Comparison of ENCODE assay signal across 12 cellular contexts in genomic region chr10:88244781-88245350, GRCh38.
DNase-seq lines count a peak whose midpoint lies in the region; ATAC-seq and TF ChIP-seq lines count a peak whose summit lies in the region.
"Had no signal": no experiment of that assay in that cellular context is flagged by ENCODE, and none has a peak within 500 bp of the region (broad histone marks: within the 10 kb centered on the region; RNA-seq: fewer than 3 reads in every experiment).

No MANE protein-coding gene starts in this region.

- H3K27me3 ChIP-seq in endodermal cell (ENCODE audit: control insufficient read depth, insufficient read depth, low read length, poor library complexity, severe bottlenecking) (peaks cover 26% of the 10 kb centered on the region), gastroesophageal sphincter (no peaks in the 10 kb centered on the region)

- intact Hi-C loops in natural killer cell (cut with micrococcal nuclease) (no loop called here), CD14-positive monocyte (cut with micrococcal nuclease) (no loop called here)

- no peak overlapping the region for H3K4me3 ChIP-seq in endodermal cell (ENCODE audit: low read length)
- no peak overlapping the region for H3K4me3 ChIP-seq in gastroesophageal sphincter

- no peak for ATAC-seq in natural killer cell treated with Interleukin-12 subunit alpha and Interleukin-12 subunit beta and Interleukin-15 and Interleukin-18, amount 100 ng/mL, for 72 hours
- no peak for ATAC-seq in natural killer cell
- no peak for ATAC-seq in GM18873 (IDR thresholded peaks at IDR 0.05; ENCODE audit: low FRiP score, unreplicated experiment)
- no peak for ATAC-seq in gastroesophageal sphincter
- ATAC-seq: activated T-cell treated with anti-CD3 and anti-CD28 coated beads, Interleukin-2, amount 50 U/mL, for 4 hours had no signal

- H3K27ac Mint-ChIP-seq in natural killer cell treated with Interleukin-12 subunit alpha and Interleukin-12 subunit beta and Interleukin-15 and Interleukin-18, amount 100 ng/mL, for 72 hours: no peak overlapping the region
- no peak overlapping the region for H3K27ac Mint-ChIP-seq in natural killer cell
- H3K27ac Mint-ChIP-seq in nephron: peak overlapping the region in 2 of 3 experiments; percentile 66 to 76
- no peak overlapping the region for H3K27ac Mint-ChIP-seq in endodermal cell
- no peak overlapping the region for H3K27ac Mint-ChIP-seq in CD14-positive monocyte

- peaks cover 17% of the 10 kb centered on the region for H3K4me1 ChIP-seq in endodermal cell (ENCODE audit: control insufficient read depth, insufficient read depth, low read length)
- peaks cover 8 to 51% (median 9%) of the 10 kb centered on the region in 3 donors for H3K4me1 ChIP-seq in gastroesophageal sphincter

- H3K4me1 Mint-ChIP-seq in natural killer cell treated with Interleukin-12 subunit alpha and Interleukin-12 subunit beta and Interleukin-15 and Interleukin-18, amount 100 ng/mL, for 72 hours (ENCODE audit: low read depth in 2 of 2): peaks cover 10 to 23% of the 10 kb centered on the region in 2 donors
- H3K4me1 Mint-ChIP-seq in natural killer cell (peaks cover 11 to 12% of the 10 kb centered on the region in 2 donors), nephron (peaks cover 49% of the 10 kb centered on the region), endodermal cell (peaks cover 35% of the 10 kb centered on the region), CD14-positive monocyte (peaks cover 14% of the 10 kb centered on the region)

- H3K9me3 ChIP-seq in endodermal cell (ENCODE audit: control insufficient read depth, low read length) (no peaks in the 10 kb centered on the region), gastroesophageal sphincter (no peaks in the 10 kb centered on the region)

- TF ChIP-seq POLR2A in gastroesophageal sphincter (IDR thresholded peaks at IDR 0.05): no peak

- no peaks in the 10 kb centered on the region for H3K9me3 Mint-ChIP-seq in natural killer cell treated with Interleukin-12 subunit alpha and Interleukin-12 subunit beta and Interleukin-15 and Interleukin-18, amount 100 ng/mL, for 72 hours
- no peaks in the 10 kb centered on the region for H3K9me3 Mint-ChIP-seq in natural killer cell
- H3K9me3 Mint-ChIP-seq in nephron: no peaks in the 10 kb centered on the region
- H3K9me3 Mint-ChIP-seq in endodermal cell: no peaks in the 10 kb centered on the region
- H3K9me3 Mint-ChIP-seq in CD14-positive monocyte: peaks cover 0 to 2% (median 0%) of the 10 kb centered on the region in 7 donors
- H3K9me3 Mint-ChIP-seq: activated T-cell treated with anti-CD3 and anti-CD28 coated beads, Interleukin-2, amount 50 U/mL, for 4 hours had no signal

- no peak overlapping the region for H3K27ac ChIP-seq in endodermal cell (ENCODE audit: low read depth, low read length)
- peak overlapping the region in 2 of 4 donors; percentile 67 to 71 for H3K27ac ChIP-seq in gastroesophageal sphincter

- TF ChIP-seq EP300 in gastroesophageal sphincter (IDR thresholded peaks at IDR 0.05): no peak

- H3K9ac ChIP-seq in endodermal cell (ENCODE audit: extremely low read depth, low read length, poor library complexity, severe bottlenecking): no peak overlapping the region

- H3K36me3 ChIP-seq in endodermal cell (ENCODE audit: control insufficient read depth, insufficient read depth, low read length): no peaks in the 10 kb centered on the region
- H3K36me3 ChIP-seq in gastroesophageal sphincter: no peaks in the 10 kb centered on the region

- DNase-seq in natural killer cell treated with Interleukin-12 subunit alpha and Interleukin-12 subunit beta and Interleukin-15 and Interleukin-18, amount 100 ng/mL, for 72 hours (ENCODE audit: low spot score): no peak
- DNase-seq in natural killer cell (no peak), SK-MEL-5 (ENCODE audit: low read depth, low spot score) (peak; percentile 79), endodermal cell (no peak), CD14-positive monocyte (ENCODE audit: low spot score) (no peak)
- DNase-seq: activated CD4-positive, alpha-beta T cell treated with anti-CD3 and anti-CD28 coated beads for 48 hours; activated T-cell treated with anti-CD3 and anti-CD28 coated beads, Interleukin-2, amount 50 U/mL, for 4 hours; NCI-H446; RPMI8226 had no signal

- in situ Hi-C loops in SK-MEL-5 (cut with HindIII; ENCODE audit: low pct_unique_long_range_greater_than_20kb, low sequenced_read_pairs): loop anchor here (25.0 kb wide), 1 partner anchor 383 kb away; the partner anchor contains the start of genes KLLN and PTEN

- peak overlapping the region; percentile 13 for H3K4me3 Mint-ChIP-seq in natural killer cell treated with Interleukin-12 subunit alpha and Interleukin-12 subunit beta and Interleukin-15 and Interleukin-18, amount 100 ng/mL, for 72 hours
- H3K4me3 Mint-ChIP-seq in natural killer cell (no peak overlapping the region), nephron (no peak overlapping the region), endodermal cell (no peak overlapping the region), CD14-positive monocyte (no peak overlapping the region)
- H3K4me3 Mint-ChIP-seq: activated T-cell treated with anti-CD3 and anti-CD28 coated beads, Interleukin-2, amount 50 U/mL, for 4 hours had no signal

- 89 to 92% methylated on average over 4 to 6 of the region's 6 CpGs for WGBS in endodermal cell (ENCODE audit: insufficient coverage in 1 of 2, insufficient read length in 1 of 2), 2 experiments
- whole genome bisulfite sequencing in gastroesophageal sphincter (ENCODE audit: low coverage in 1 of 2), 2 donors: 75% methylated on average over 4 to 6 of the region's 6 CpGs

- peaks cover 0 to 2% of the 10 kb centered on the region in 2 donors for H3K27me3 Mint-ChIP-seq in natural killer cell treated with Interleukin-12 subunit alpha and Interleukin-12 subunit beta and Interleukin-15 and Interleukin-18, amount 100 ng/mL, for 72 hours
- peaks cover 0 to 11% of the 10 kb centered on the region in 2 donors for H3K27me3 Mint-ChIP-seq in natural killer cell (ENCODE audit: low read depth in 2 of 2)
- H3K27me3 Mint-ChIP-seq in nephron (ENCODE audit: low read depth): peaks cover 4% of the 10 kb centered on the region
- H3K27me3 Mint-ChIP-seq in endodermal cell (ENCODE audit: insufficient read depth): peaks cover 22% of the 10 kb centered on the region
- H3K27me3 Mint-ChIP-seq in CD14-positive monocyte (ENCODE audit: low read depth in 3 of 3): peaks cover 0 to 3% (median 1%) of the 10 kb centered on the region in 3 donors

- no peaks in the 10 kb centered on the region for H3K36me3 Mint-ChIP-seq in natural killer cell treated with Interleukin-12 subunit alpha and Interleukin-12 subunit beta and Interleukin-15 and Interleukin-18, amount 100 ng/mL, for 72 hours
- H3K36me3 Mint-ChIP-seq in natural killer cell (no peaks in the 10 kb centered on the region), nephron (ENCODE audit: low read depth) (no peaks in the 10 kb centered on the region), endodermal cell (ENCODE audit: low read depth) (no peaks in the 10 kb centered on the region), CD14-positive monocyte (no peaks in the 10 kb centered on the region)

- TF ChIP-seq CTCF in natural killer cell (IDR thresholded peaks at IDR 0.05) (no peak), nephron (IDR thresholded peaks at IDR 0.05; ENCODE audit: unreplicated experiment in 3 of 3) (no peak), endodermal cell (conservative IDR thresholded peaks at IDR 0.05) (no peak), gastroesophageal sphincter (IDR thresholded peaks at IDR 0.05) (no peak), CD14-positive monocyte (IDR thresholded peaks at IDR 0.05) (no peak)

Comparison
In these comparisons a context has a peak if more than half of its experiments do, and no peak if none do; other contexts are left out.
1. H3K27ac Mint-ChIP-seq: peak in nephron (2 of 3); none in natural killer cell treated with Interleukin-12 subunit alpha and Interleukin-12 subunit beta and Interleukin-15 and Interleukin-18, amount 100 ng/mL, for 72 hours (0 of 2), natural killer cell (0 of 2), endodermal cell (single experiment) and CD14-positive monocyte (0 of 7).